ENCODE assay signal across 22 cellular contexts in the genomic region with DNA sequence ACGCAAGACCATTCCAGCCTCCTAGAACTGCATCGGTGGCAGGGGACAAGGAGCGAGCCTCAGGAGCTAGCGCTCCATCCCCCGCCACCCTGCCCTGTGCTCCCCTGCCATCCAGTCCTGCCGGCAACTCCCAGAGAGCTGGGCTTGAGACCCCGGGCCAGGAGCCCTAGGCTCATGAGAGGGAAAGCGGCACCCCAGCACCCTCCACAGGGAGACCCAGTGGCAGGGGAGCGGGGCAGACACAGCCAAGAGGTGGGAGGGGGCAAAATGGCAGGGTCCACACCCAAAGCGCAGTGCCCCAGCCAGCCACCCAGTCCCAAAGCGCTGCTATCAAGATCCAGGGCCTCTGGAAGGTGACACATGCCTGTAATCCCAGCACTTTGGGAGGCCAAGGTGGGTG. TPM values are rescaled to one million over a fixed set of nuclear protein-coding genes. Genes with fewer than 3 reads are reported as not detected.
A peak's percentile ranks its signal among the peaks of the same experiment; 100 is the strongest.
DNase-seq lines count a peak whose midpoint lies in the region; ATAC-seq and TF ChIP-seq lines count a peak whose summit lies in the region.
"Had no signal": no experiment of that assay in that cellular context is flagged by ENCODE, and none has a peak within 500 bp of the region (broad histone marks: within the 10 kb centered on the region; RNA-seq: fewer than 3 reads in every experiment).

No MANE protein-coding gene starts in this region.

- peak overlapping the region; percentile 25 for H3K18ac ChIP-seq in trophoblast cell (ENCODE audit: low read length)

- peak overlapping the region; percentile 55 for H3K4ac ChIP-seq in trophoblast cell (ENCODE audit: low read depth, low read length)

- no peak for TF ChIP-seq CTCF in MCF 10A (IDR thresholded peaks at IDR 0.05; ENCODE audit: unreplicated experiment)
- TF ChIP-seq CTCF in mammary epithelial cell (conservative IDR thresholded peaks at IDR 0.05 in 1 of 2, IDR thresholded peaks at IDR 0.05 in 1 of 2; ENCODE audit: extremely low read depth in 1 of 2, insufficient read depth in 1 of 2, low read depth in 1 of 2, low read length in 2 of 2) = no peak

- no peak overlapping the region for H3K4me3 ChIP-seq in mammary epithelial cell (replicated peaks in 1 of 3; ENCODE audit: insufficient read depth in 1 of 3, low read depth in 2 of 3, low read length in 3 of 3)
- no peak overlapping the region for H3K4me3 ChIP-seq in trophoblast cell (ENCODE audit: low read depth, low read length)
- H3K4me3 ChIP-seq: BLaER1, GM23338, HAP-1 had no signal

- no peaks in the 10 kb centered on the region for H3K9me3 Mint-ChIP-seq in MCF 10A (ENCODE audit: unreplicated experiment)
- no peaks in the 10 kb centered on the region for H3K9me3 Mint-ChIP-seq in dendritic cell treated with granulocyte-macrophage colony-stimulating factor and Interleukin-4, amounts not matched to agents 40 ng/mL and 50 ng/mL, for 4 days
- H3K9me3 Mint-ChIP-seq in stimulated activated effector memory CD8-positive, alpha-beta T cell treated with anti-CD3 and anti-CD28 coated beads, Interleukin-12 subunit alpha, Interleukin-12 subunit beta, amount 100 ng/mL, for 72 hours = no peaks in the 10 kb centered on the region
- H3K9me3 Mint-ChIP-seq: CD4-positive, alpha-beta memory T cell; GM23338 had no signal

- no peaks in the 10 kb centered on the region for H3K9me3 ChIP-seq in mammary epithelial cell (replicated peaks; ENCODE audit: insufficient read depth, low read length)
- H3K9me3 ChIP-seq in trophoblast cell (ENCODE audit: insufficient read depth, low read depth, low read length) = peaks cover 3% of the 10 kb centered on the region
- H3K9me3 ChIP-seq: BLaER1, HAP-1 had no signal

- WGBS in mammary epithelial cell (ENCODE audit: low coverage, missing lambda C conversion rate) = 88% methylated on average over 10 of the region's 11 CpGs
- no CpG with 5 or more reads among the region's 11 CpGs for WGBS in trophoblast cell (ENCODE audit: extremely low coverage, insufficient coverage, insufficient read length)

- DNase-seq in MCF 10A (ENCODE audit: unreplicated experiment) (no peak), mammary epithelial cell (no peak), trophoblast cell (no peak), NOMO-1 treated with dmso at 0.1 percent for 144 hours (lab: John Stamatoyannopoulos, UW; ENCODE audit: unreplicated experiment) (no peak)
- DNase-seq in stimulated activated effector memory CD8-positive, alpha-beta T cell treated with anti-CD3 and anti-CD28 coated beads, Interleukin-12 subunit alpha, Interleukin-12 subunit beta, amount 100 ng/mL, for 72 hours (ENCODE audit: low spot score in 2 of 2) = no peak
- DNase-seq: ACHN; CD4-positive, alpha-beta memory T cell; NCI-H1105; NCI-H146; NCI-H2029 treated with DMSO at 0.1 percent for 48 hours; NCI-H2171 treated with DMSO at 0.1 percent for 48 hours; NCI-H446; NCI-H526; SIG-M5 had no signal

- no peak for ATAC-seq in stimulated activated effector memory CD8-positive, alpha-beta T cell treated with anti-CD3 and anti-CD28 coated beads, Interleukin-12 subunit alpha, Interleukin-12 subunit beta, amount 100 ng/mL, for 72 hours
- ATAC-seq in HG03442 (IDR thresholded peaks at IDR 0.05; ENCODE audit: unreplicated experiment) (no peak), GM21529 (IDR thresholded peaks at IDR 0.05; ENCODE audit: unreplicated experiment) (no peak)
- ATAC-seq: GM23338 had no signal

- H3K4me1 ChIP-seq in mammary epithelial cell (ENCODE audit: insufficient read depth, low read length) (peaks cover 30% of the 10 kb centered on the region), trophoblast cell (ENCODE audit: control insufficient read depth in 1 of 2, insufficient read depth in 2 of 2, low read length in 2 of 2) (peaks cover 37 to 39% of the 10 kb centered on the region in 2 experiments)
- H3K4me1 ChIP-seq: HAP-1 had no signal

- no peaks in the 10 kb centered on the region for H4K20me1 ChIP-seq in mammary epithelial cell (ENCODE audit: insufficient read depth, low read length)

- dilution Hi-C loops in mammary epithelial cell (cut with HindIII; ENCODE audit: low sequenced_read_pairs) = no loop called here

- no TSS peak for BruUV-seq in MCF 10A (replicated peaks; lab: Mats Ljungman, UMichigan)
- BruUV-seq in mammary epithelial cell (replicated peaks; lab: Mats Ljungman, UMichigan) = no TSS peak

- H3K4me2 ChIP-seq in mammary epithelial cell (ENCODE audit: insufficient read depth, low read depth, low read length) (no peak overlapping the region), trophoblast cell (ENCODE audit: low read length) (no peak overlapping the region)
- H3K4me2 ChIP-seq: BLaER1, GM23338, KMS-11 had no signal

- H3K27ac ChIP-seq in mammary epithelial cell (ENCODE audit: insufficient read depth, low read depth, low read length) = no peak overlapping the region
- peak overlapping the region; percentile 51 for H3K27ac ChIP-seq in trophoblast cell (ENCODE audit: low read depth, low read length)
- H3K27ac ChIP-seq: 22Rv1, BLaER1, KMS-11 had no signal

- H3K79me2 ChIP-seq in mammary epithelial cell (ENCODE audit: insufficient read depth, low read length) = peaks cover 25% of the 10 kb centered on the region
- H3K79me2 ChIP-seq in trophoblast cell (ENCODE audit: control insufficient read depth, insufficient read depth, low read length, poor library complexity) = no peaks in the 10 kb centered on the region

- H3K9ac ChIP-seq in mammary epithelial cell (ENCODE audit: insufficient read depth, low read length) (no peak overlapping the region), trophoblast cell (ENCODE audit: low read length) (no peak overlapping the region)
- H3K9ac ChIP-seq: BLaER1, KMS-11 had no signal

- peaks cover 32% of the 10 kb centered on the region for H3K4me1 Mint-ChIP-seq in MCF 10A (ENCODE audit: insufficient read depth, unreplicated experiment)
- peaks cover 21% of the 10 kb centered on the region for H3K4me1 Mint-ChIP-seq in dendritic cell treated with granulocyte-macrophage colony-stimulating factor and Interleukin-4, amounts not matched to agents 40 ng/mL and 50 ng/mL, for 4 days (ENCODE audit: low read depth)
- H3K4me1 Mint-ChIP-seq in stimulated activated effector memory CD8-positive, alpha-beta T cell treated with anti-CD3 and anti-CD28 coated beads, Interleukin-12 subunit alpha, Interleukin-12 subunit beta, amount 100 ng/mL, for 72 hours = peaks cover 13% of the 10 kb centered on the region
- H3K4me1 Mint-ChIP-seq: GM23338 had no signal

- in situ Hi-C loops in mammary epithelial cell (cut with MboI; ENCODE audit: low sequenced_read_pairs in 2 of 2) = no loop called here

- H2AFZ ChIP-seq in mammary epithelial cell (ENCODE audit: low read depth, low read length) (no peak overlapping the region), trophoblast cell (ENCODE audit: insufficient read depth, low read length, poor library complexity) (no peak overlapping the region)
- H2AFZ ChIP-seq: GM23338 had no signal

- H3K14ac ChIP-seq in trophoblast cell (ENCODE audit: low read length) = peak overlapping the region; percentile 33

- H3K4me3 Mint-ChIP-seq in MCF 10A (ENCODE audit: unreplicated experiment) = no peak overlapping the region
- H3K4me3 Mint-ChIP-seq in dendritic cell treated with granulocyte-macrophage colony-stimulating factor and Interleukin-4, amounts not matched to agents 40 ng/mL and 50 ng/mL, for 4 days = no peak overlapping the region
- no peak overlapping the region for H3K4me3 Mint-ChIP-seq in stimulated activated effector memory CD8-positive, alpha-beta T cell treated with anti-CD3 and anti-CD28 coated beads, Interleukin-12 subunit alpha, Interleukin-12 subunit beta, amount 100 ng/mL, for 72 hours
- H3K4me3 Mint-ChIP-seq: CD4-positive, alpha-beta memory T cell; GM23338 had no signal

- H3K36me3 ChIP-seq in mammary epithelial cell (ENCODE audit: insufficient read depth, low read length) (peaks cover 7% of the 10 kb centered on the region), trophoblast cell (ENCODE audit: control insufficient read depth in 1 of 2, insufficient read depth in 2 of 2, low read length in 2 of 2) (peaks cover 45 to 46% of the 10 kb centered on the region in 2 experiments)

- intact Hi-C loops in MCF 10A (cut with micrococcal nuclease) (no loop called here), mammary epithelial cell (cut with micrococcal nuclease) (no loop called here)
- intact Hi-C loops in dendritic cell treated with granulocyte-macrophage colony-stimulating factor and Interleukin-4, amounts not matched to agents 40 ng/mL and 50 ng/mL, for 4 days (cut with micrococcal nuclease) = no loop called here

- H3K23ac ChIP-seq in trophoblast cell (ENCODE audit: low read length) = no peak overlapping the region

- H3K27me3 ChIP-seq in mammary epithelial cell (ENCODE audit: insufficient read depth, low read length) = no peaks in the 10 kb centered on the region
- no peaks in the 10 kb centered on the region for H3K27me3 ChIP-seq in trophoblast cell (ENCODE audit: insufficient read depth, low read length)
- H3K27me3 ChIP-seq: BLaER1 had no signal

- peak overlapping the region; percentile 42 for H2BK5ac ChIP-seq in trophoblast cell (ENCODE audit: low read depth, low read length, poor library complexity)

- H3K36me3 Mint-ChIP-seq in MCF 10A (ENCODE audit: insufficient read depth, unreplicated experiment) = peaks cover 61% of the 10 kb centered on the region
- H3K36me3 Mint-ChIP-seq in dendritic cell treated with granulocyte-macrophage colony-stimulating factor and Interleukin-4, amounts not matched to agents 40 ng/mL and 50 ng/mL, for 4 days (ENCODE audit: low read depth) = peaks cover 97% of the 10 kb centered on the region
- peaks cover 70% of the 10 kb centered on the region for H3K36me3 Mint-ChIP-seq in stimulated activated effector memory CD8-positive, alpha-beta T cell treated with anti-CD3 and anti-CD28 coated beads, Interleukin-12 subunit alpha, Interleukin-12 subunit beta, amount 100 ng/mL, for 72 hours

- H2BK120ac ChIP-seq in trophoblast cell (ENCODE audit: insufficient read depth, low read length, poor library complexity) = peak overlapping the region; percentile 56

- H3K27ac Mint-ChIP-seq in MCF 10A (ENCODE audit: low read depth, unreplicated experiment) = peak overlapping the region; percentile 90
- peak overlapping the region; percentile 66 for H3K27ac Mint-ChIP-seq in dendritic cell treated with granulocyte-macrophage colony-stimulating factor and Interleukin-4, amounts not matched to agents 40 ng/mL and 50 ng/mL, for 4 days
- H3K27ac Mint-ChIP-seq in stimulated activated effector memory CD8-positive, alpha-beta T cell treated with anti-CD3 and anti-CD28 coated beads, Interleukin-12 subunit alpha, Interleukin-12 subunit beta, amount 100 ng/mL, for 72 hours = peak overlapping the region; percentile 26

- H4K8ac ChIP-seq in trophoblast cell (ENCODE audit: low read depth, low read length) = peak overlapping the region; percentile 43

- no peaks in the 10 kb centered on the region for H3K27me3 Mint-ChIP-seq in MCF 10A (ENCODE audit: insufficient read depth, unreplicated experiment)
- no peaks in the 10 kb centered on the region for H3K27me3 Mint-ChIP-seq in dendritic cell treated with granulocyte-macrophage colony-stimulating factor and Interleukin-4, amounts not matched to agents 40 ng/mL and 50 ng/mL, for 4 days
- H3K27me3 Mint-ChIP-seq: CD4-positive, alpha-beta memory T cell had no signal

- POLR2A ChIA-PET in MCF 10A (lab: Yijun Ruan, JAX) = interaction anchor here (1.1 kb wide), 1 partner anchor 12 kb away, joined by 5 read pairs; the partner anchor contains the start of gene UBAC1

- H4K91ac ChIP-seq in trophoblast cell (ENCODE audit: low read depth, low read length) = peak overlapping the region; percentile 70

- CTCF ChIA-PET in MCF 10A (lab: Yijun Ruan, JAX) (no interaction called here), mammary epithelial cell (lab: Charles Lee; ENCODE audit: low non-redundant PET) (no interaction called here)

- peak overlapping the region; percentile 19 for H2BK12ac ChIP-seq in trophoblast cell (ENCODE audit: low read length)

- H4K12ac ChIP-seq in trophoblast cell (ENCODE audit: low read depth, low read length) = no peak overlapping the region

- H2AK5ac ChIP-seq in trophoblast cell (ENCODE audit: low read length) = peak overlapping the region; percentile 40

- H3K79me1 ChIP-seq in trophoblast cell (ENCODE audit: low read length) = peaks cover 18% of the 10 kb centered on the region

RNA-seq across cellular contexts. Expression of gene UBAC1, which starts 12.7 kb away (rescaled TPM):
- total RNA-seq in MCF 10A (2022) (32.5 and 34.7 TPM in 2 replicates), mammary epithelial cell (10 to 100 TPM; 39.2 to 43.4 TPM)
- polyA plus RNA-seq in mammary epithelial cell = 48.8 TPM
- polyA minus RNA-seq in mammary epithelial cell = 47.1 TPM
- 40.1 and 42.3 TPM in 2 replicates for polyA plus RNA-seq in trophoblast cell (2013)

RNA-seq across cellular contexts. Expression of gene CAMSAP1, which starts 41.1 kb away (rescaled TPM):
- total RNA-seq in MCF 10A (2022) = 31.0 and 39.5 TPM in 2 replicates
- 10 to 100 TPM; 23.5 to 25.5 TPM for total RNA-seq in mammary epithelial cell
- 6.0 TPM for polyA plus RNA-seq in mammary epithelial cell
- polyA minus RNA-seq in mammary epithelial cell = 25.7 TPM
- 19.7 and 20.9 TPM in 2 replicates for polyA plus RNA-seq in trophoblast cell (2013)

Comparison
In these comparisons a context has a peak if more than half of its experiments do, and no peak if none do; other contexts are left out.
1. H3K27ac Mint-ChIP-seq: peak in every context shown above with its lines; median percentile 90 in MCF 10A; 66 in dendritic cell treated with granulocyte-macrophage colony-stimulating factor and Interleukin-4, amounts not matched to agents 40 ng/mL and 50 ng/mL, for 4 days; 26 in stimulated activated effector memory CD8-positive, alpha-beta T cell treated with anti-CD3 and anti-CD28 coated beads, Interleukin-12 subunit alpha, Interleukin-12 subunit beta, amount 100 ng/mL, for 72 hours.